21 cellular contexts compared by ENCODE assay signal in the genomic region with DNA sequence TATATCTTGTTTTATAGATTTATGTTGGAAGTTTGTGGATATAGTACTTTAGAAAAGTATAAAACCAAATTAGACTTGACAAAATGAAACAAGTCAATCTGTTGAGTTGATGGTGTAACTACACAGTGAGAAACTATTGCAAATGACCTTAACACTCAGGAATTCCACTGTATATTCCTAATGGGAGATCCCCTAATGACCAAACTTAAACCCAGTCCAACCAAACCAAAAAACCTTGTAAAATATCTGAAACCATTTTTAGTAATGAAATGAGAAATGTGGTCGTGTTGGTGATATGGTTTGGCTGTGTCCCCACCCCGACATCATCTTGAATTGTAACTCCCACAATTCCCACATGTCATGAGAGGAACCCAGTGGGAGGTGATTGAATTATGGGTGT. TPM values are rescaled to one million over a fixed set of nuclear protein-coding genes. Genes with fewer than 3 reads are reported as not detected.
DNase-seq lines count a peak whose midpoint lies in the region; TF ChIP-seq lines count a peak whose summit lies in the region.
"Had no signal": no experiment of that assay in that cellular context is flagged by ENCODE, and none has a peak within 500 bp of the region (broad histone marks: within the 10 kb centered on the region; RNA-seq: fewer than 3 reads in every experiment).

No MANE protein-coding gene starts in this region.

- no peak overlapping the region for H3K18ac ChIP-seq in mesenchymal stem cell (ENCODE audit: low read depth in 1 of 2, low read length in 2 of 2)

- no peak overlapping the region for H3K27ac ChIP-seq in mesenchymal stem cell (ENCODE audit: low read length, poor library complexity, severe bottlenecking)
- H3K27ac ChIP-seq in right atrium auricular region, result no peak overlapping the region
- H3K27ac ChIP-seq: cardiac muscle cell, dorsolateral prefrontal cortex, left lung, tibial artery had no signal

- no peaks in the 10 kb centered on the region for H3K79me1 ChIP-seq in mesenchymal stem cell (replicated peaks; ENCODE audit: low read length, poor library complexity, severe bottlenecking)

- H3K4me1 ChIP-seq in mesenchymal stem cell (ENCODE audit: control insufficient read depth, insufficient read depth, low read depth, low read length), result peaks cover 5% of the 10 kb centered on the region
- peaks cover 0 to 19% of the 10 kb centered on the region in 2 donors for H3K4me1 ChIP-seq in right atrium auricular region
- H3K4me1 ChIP-seq: BE2C, left lung had no signal

- H3K9ac ChIP-seq in mesenchymal stem cell (ENCODE audit: low read length), result no peak overlapping the region

- H3K14ac ChIP-seq in mesenchymal stem cell (ENCODE audit: low read length in 2 of 2), result no peak overlapping the region

- no CpG with 5 or more reads among the region's 2 CpGs for WGBS in mesenchymal stem cell

- H2BK12ac ChIP-seq in mesenchymal stem cell (ENCODE audit: low read length in 2 of 2), result no peak overlapping the region

- no peak overlapping the region for H2AK5ac ChIP-seq in mesenchymal stem cell (ENCODE audit: low read length, severe bottlenecking)

- H3K27me3 ChIP-seq in mesenchymal stem cell (ENCODE audit: control insufficient read depth in 1 of 2, insufficient read depth in 1 of 2, low read length in 2 of 2) (no peaks in the 10 kb centered on the region), right atrium auricular region (no peaks in the 10 kb centered on the region)
- H3K27me3 ChIP-seq: BE2C, cardiac muscle cell, dorsolateral prefrontal cortex, left lung, tibial artery had no signal

- no peak overlapping the region for H2BK5ac ChIP-seq in mesenchymal stem cell (ENCODE audit: low read depth, low read length, poor library complexity, severe bottlenecking)

- H2AFZ ChIP-seq in mesenchymal stem cell (ENCODE audit: low read depth, low read length), result no peak overlapping the region

- DNase-seq in EH (ENCODE audit: low read depth) (peak; percentile 86), NCI-H226 (peak; percentile 48), cardiac fibroblast (ENCODE audit: low read depth in 2 of 2) (peak; percentile 53 to 65), mesenchymal stem cell (peak; percentile 74), right atrium auricular region (ENCODE audit: low spot score) (no peak), UCSD-AML1 (lab: John Stamatoyannopoulos, UW; ENCODE audit: unreplicated experiment) (no peak), NCI-H187 (lab: John Stamatoyannopoulos, UW) (no peak)
- DNase-seq: activated CD4-positive, alpha-beta T cell treated with anti-CD3 and anti-CD28 coated beads for 4 hours; BE2C; COR-L47; dorsolateral prefrontal cortex; erythroblast; HFFc6; left lung; midbrain; NCI-H1436 treated with DMSO at 0.1 percent for 48 hours; NCI-H748 treated with DMSO at 0.1 percent for 48 hours; SHP77 treated with DMSO at 0.1 percent for 48 hours; stimulated activated naive CD4-positive, alpha-beta T cell; tibial artery had no signal

- no peak overlapping the region for H4K8ac ChIP-seq in mesenchymal stem cell (ENCODE audit: low read length)

- no peak overlapping the region for H3K4ac ChIP-seq in mesenchymal stem cell (ENCODE audit: low read depth in 1 of 2, low read length in 2 of 2)

- H3K36me3 ChIP-seq in mesenchymal stem cell (ENCODE audit: control insufficient read depth in 1 of 2, insufficient read depth in 2 of 2, low read depth in 1 of 2, low read length in 2 of 2), result no peaks in the 10 kb centered on the region
- H3K36me3 ChIP-seq in right atrium auricular region, result no peaks in the 10 kb centered on the region
- H3K36me3 ChIP-seq: BE2C, cardiac muscle cell, left lung, tibial artery had no signal

- H3K4me2 ChIP-seq in mesenchymal stem cell (ENCODE audit: low read length, poor library complexity, severe bottlenecking), result no peak overlapping the region

- TF ChIP-seq CTCF in cardiac fibroblast (IDR thresholded peaks at IDR 0.05; ENCODE audit: low read depth, low read length) (no peak), right atrium auricular region (IDR thresholded peaks at IDR 0.05) (no peak)

- H3K4me3 ChIP-seq in cardiac fibroblast (replicated peaks in 1 of 2; ENCODE audit: low read depth in 2 of 2, low read length in 2 of 2) (no peak overlapping the region), mesenchymal stem cell (ENCODE audit: insufficient read depth in 1 of 2, low read depth in 1 of 2, low read length in 2 of 2) (no peak overlapping the region), right atrium auricular region (no peak overlapping the region)
- H3K4me3 ChIP-seq: cardiac muscle cell, dorsolateral prefrontal cortex, left lung, tibial artery had no signal

- no peaks in the 10 kb centered on the region for H3K9me3 ChIP-seq in mesenchymal stem cell (ENCODE audit: control insufficient read depth, low read length)
- no peaks in the 10 kb centered on the region for H3K9me3 ChIP-seq in right atrium auricular region
- H3K9me3 ChIP-seq: BE2C, left lung, tibial artery had no signal

- no peak overlapping the region for H4K91ac ChIP-seq in mesenchymal stem cell (ENCODE audit: low read length)

- no peak overlapping the region for H2BK15ac ChIP-seq in mesenchymal stem cell (ENCODE audit: low read depth, poor library complexity, severe bottlenecking)

- no peak overlapping the region for H2BK120ac ChIP-seq in mesenchymal stem cell (ENCODE audit: low read depth, low read length)

- no peak overlapping the region for H3K23ac ChIP-seq in mesenchymal stem cell (ENCODE audit: low read length in 2 of 2)

RNA-seq across cellular contexts. Expression of a gene that starts 31.9 kb away (rescaled TPM):
- 52.5 TPM for polyA plus RNA-seq in mesenchymal stem cell (2013, experiment 1 of 2)
- 54.3 TPM for polyA plus RNA-seq in mesenchymal stem cell (2013, experiment 2 of 2)
- total RNA-seq in right atrium auricular region, result 100 to 1,000 TPM; 188 to 284 TPM

Comparison
In these comparisons a context has a peak if more than half of its experiments do, and no peak if none do; other contexts are left out.
1. DNase-seq: peak in EH (single experiment), NCI-H226 (single experiment), cardiac fibroblast (2 of 2) and mesenchymal stem cell (single experiment); none in right atrium auricular region (single experiment), UCSD-AML1 (single experiment) and NCI-H187 (0 of 2).